7 cellular contexts compared by ENCODE assay signal in the genomic region with DNA sequence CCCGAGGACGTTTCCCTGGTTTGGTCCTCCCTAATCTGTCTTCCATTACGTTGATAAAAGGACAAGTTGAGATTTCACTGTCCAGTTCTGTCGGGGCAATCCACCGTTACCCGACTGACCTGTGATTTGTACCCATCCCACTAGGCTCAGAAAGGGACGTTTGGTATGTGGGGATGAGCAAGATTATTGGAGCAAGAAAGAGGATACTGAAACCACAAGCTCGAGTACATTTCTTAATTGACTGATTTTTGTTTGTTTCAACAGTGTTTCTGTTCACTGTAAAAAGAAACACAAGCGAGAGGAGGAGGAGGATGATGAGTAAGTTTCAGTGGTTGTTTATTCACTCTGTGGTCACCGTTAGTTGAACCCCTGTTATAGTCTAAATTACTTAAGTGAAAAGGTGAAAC. TPM values are rescaled to one million over a fixed set of nuclear protein-coding genes. Genes with fewer than 3 reads are reported as not detected.
DNase-seq lines count a peak whose midpoint lies in the region; ATAC-seq and TF ChIP-seq lines count a peak whose summit lies in the region.

No MANE protein-coding gene starts in this region.

- H3K27me3 Mint-ChIP-seq in osteocyte (ENCODE audit: unreplicated experiment), result no peaks in the 10 kb centered on the region

- peak overlapping the region; percentile 81 to 97 for H3K4me3 ChIP-seq in esophagus (ENCODE audit: low read depth in 1 of 2, low read length in 2 of 2)

- H3K4me3 Mint-ChIP-seq in osteocyte (ENCODE audit: unreplicated experiment), result peak overlapping the region; percentile 89

- no peaks in the 10 kb centered on the region for H3K9me3 ChIP-seq in esophagus (ENCODE audit: control insufficient read depth in 2 of 2, insufficient read depth in 1 of 2, low read depth in 1 of 2, low read length in 1 of 2)

- peaks cover 20% of the 10 kb centered on the region for H3K4me1 Mint-ChIP-seq in osteocyte (ENCODE audit: unreplicated experiment)

- no peaks in the 10 kb centered on the region for H3K9me3 Mint-ChIP-seq in osteocyte (ENCODE audit: unreplicated experiment)

- H3K36me3 ChIP-seq in esophagus (ENCODE audit: control insufficient read depth in 2 of 2, insufficient read depth in 2 of 2, low read length in 1 of 2), result peaks cover 0 to 6% of the 10 kb centered on the region in 2 donors

- 1% methylated on average over 10 of the region's 10 CpGs for WGBS in esophagus, 2 donors

- H3K4me1 ChIP-seq in esophagus (ENCODE audit: control insufficient read depth in 2 of 2, insufficient read depth in 2 of 2, low read length in 1 of 2), result no peaks in the 10 kb centered on the region

- H3K27ac Mint-ChIP-seq in osteocyte (ENCODE audit: unreplicated experiment), result peak overlapping the region; percentile 93

- TF ChIP-seq CTCF in osteocyte (IDR thresholded peaks at IDR 0.05), result no peak

- H3K27me3 ChIP-seq in esophagus (ENCODE audit: control insufficient read depth in 1 of 2, insufficient read depth in 2 of 2, low read length in 2 of 2), result no peaks in the 10 kb centered on the region

- H3K36me3 Mint-ChIP-seq in osteocyte (ENCODE audit: unreplicated experiment), result peaks cover 11% of the 10 kb centered on the region

- DNase-seq in RKO (ENCODE audit: low spot score) (peak; percentile 56), osteocyte (ENCODE audit: extremely low spot score, unreplicated experiment) (no peak), epidermal melanocyte (ENCODE audit: insufficient read length, low spot score) (no peak), NCI-H2081 treated with DMSO at 0.1 percent for 48 hours (lab: John Stamatoyannopoulos, UW) (no peak)

- ATAC-seq in GM18861 (IDR thresholded peaks at IDR 0.05; ENCODE audit: unreplicated experiment) (peak; percentile 36), HG02759 (IDR thresholded peaks at IDR 0.05; ENCODE audit: unreplicated experiment) (peak; percentile 10)

- H3K27ac ChIP-seq in esophagus (ENCODE audit: low read depth in 2 of 2, low read length in 1 of 2), result peak overlapping the region; percentile 89 to 97

RNA-seq across cellular contexts. Expression of a gene that starts 1.0 kb away (rescaled TPM):
- polyA plus RNA-seq in esophagus, result 1 to 10 TPM; 4.8 to 7.5 TPM
- total RNA-seq in osteocyte, result 21.9 and 23.6 TPM in 2 replicates

RNA-seq across cellular contexts. Expression of a gene that starts 26.9 kb away (rescaled TPM):
- polyA plus RNA-seq in esophagus, result 10 to 100 TPM; 30.5 to 84.1 TPM
- total RNA-seq in osteocyte, result 144 and 150 TPM in 2 replicates

RNA-seq across cellular contexts. Expression of a gene that starts 31.6 kb away (rescaled TPM):
- 10 to 100 TPM; 10.4 to 11.4 TPM for polyA plus RNA-seq in esophagus
- 11.6 and 13.4 TPM in 2 replicates for total RNA-seq in osteocyte

RNA-seq across cellular contexts. Expression of a gene that starts 31.8 kb away (rescaled TPM):
- polyA plus RNA-seq in esophagus, result 10 to 100 TPM; 11.2 to 14.8 TPM
- total RNA-seq in osteocyte, result 9.9 and 11.2 TPM in 2 replicates
